Comparison of ENCODE assay signal across 1 cellular context in the genomic region with DNA sequence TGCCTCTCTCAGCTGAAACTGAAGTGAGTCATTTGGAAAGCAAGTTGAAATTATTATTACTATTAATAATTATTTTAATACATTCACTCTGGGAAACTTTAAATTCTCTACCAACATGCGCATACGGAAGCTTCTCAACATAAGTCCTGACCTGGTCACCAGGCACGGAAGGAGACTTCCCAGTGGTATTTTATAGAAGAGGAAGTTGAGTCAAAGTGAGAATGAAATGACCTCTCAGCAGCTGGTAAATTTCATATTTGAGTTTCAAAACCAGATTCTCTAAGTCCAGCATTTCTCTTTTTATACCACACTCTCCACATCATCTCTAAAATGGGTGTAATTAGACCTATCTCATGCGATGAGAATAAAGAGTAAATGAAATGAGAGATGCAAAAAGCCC.
TF ChIP-seq lines count a peak whose summit lies in the region.

No MANE protein-coding gene starts in this region.

TF ChIP-seq in GM12878, 131 proteins besides CTCF, POLR2A, EP300 and RAD21 (continued from another document and continues in another):
- TF ChIP-seq, protein P1, sequence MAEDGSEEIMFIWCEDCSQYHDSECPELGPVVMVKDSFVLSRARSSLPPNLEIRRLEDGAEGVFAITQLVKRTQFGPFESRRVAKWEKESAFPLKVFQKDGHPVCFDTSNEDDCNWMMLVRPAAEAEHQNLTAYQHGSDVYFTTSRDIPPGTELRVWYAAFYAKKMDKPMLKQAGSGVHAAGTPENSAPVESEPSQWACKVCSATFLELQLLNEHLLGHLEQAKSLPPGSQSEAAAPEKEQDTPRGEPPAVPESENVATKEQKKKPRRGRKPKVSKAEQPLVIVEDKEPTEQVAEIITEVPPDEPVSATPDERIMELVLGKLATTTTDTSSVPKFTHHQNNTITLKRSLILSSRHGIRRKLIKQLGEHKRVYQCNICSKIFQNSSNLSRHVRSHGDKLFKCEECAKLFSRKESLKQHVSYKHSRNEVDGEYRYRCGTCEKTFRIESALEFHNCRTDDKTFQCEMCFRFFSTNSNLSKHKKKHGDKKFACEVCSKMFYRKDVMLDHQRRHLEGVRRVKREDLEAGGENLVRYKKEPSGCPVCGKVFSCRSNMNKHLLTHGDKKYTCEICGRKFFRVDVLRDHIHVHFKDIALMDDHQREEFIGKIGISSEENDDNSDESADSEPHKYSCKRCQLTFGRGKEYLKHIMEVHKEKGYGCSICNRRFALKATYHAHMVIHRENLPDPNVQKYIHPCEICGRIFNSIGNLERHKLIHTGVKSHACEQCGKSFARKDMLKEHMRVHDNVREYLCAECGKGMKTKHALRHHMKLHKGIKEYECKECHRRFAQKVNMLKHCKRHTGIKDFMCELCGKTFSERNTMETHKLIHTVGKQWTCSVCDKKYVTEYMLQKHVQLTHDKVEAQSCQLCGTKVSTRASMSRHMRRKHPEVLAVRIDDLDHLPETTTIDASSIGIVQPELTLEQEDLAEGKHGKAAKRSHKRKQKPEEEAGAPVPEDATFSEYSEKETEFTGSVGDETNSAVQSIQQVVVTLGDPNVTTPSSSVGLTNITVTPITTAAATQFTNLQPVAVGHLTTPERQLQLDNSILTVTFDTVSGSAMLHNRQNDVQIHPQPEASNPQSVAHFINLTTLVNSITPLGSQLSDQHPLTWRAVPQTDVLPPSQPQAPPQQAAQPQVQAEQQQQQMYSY (CRISPR knock-in tag; IDR thresholded peaks at IDR 0.05): no peak
- TF ChIP-seq NFYA (IDR thresholded peaks at IDR 0.05; ENCODE audit: borderline replicate concordance, low read depth, low read length) (no peak), NFIC (IDR thresholded peaks at IDR 0.05; ENCODE audit: low read depth, low read length) (peak; percentile 90; the same call in 1 of the 2 replicates), ETV6 (conservative IDR thresholded peaks at IDR 0.05 in 1 of 2, IDR thresholded peaks at IDR 0.05 in 1 of 2; ENCODE audit: borderline replicate concordance in 1 of 2, low read depth in 1 of 2) (peak in 1 of 2 experiments; percentile 95; a peak in 2 of 4 replicates), ATF7 (IDR thresholded peaks at IDR 0.05; ENCODE audit: low read depth) (no peak), SREBF2 (IDR thresholded peaks at IDR 0.05; ENCODE audit: low read length) (no peak), CBFB (IDR thresholded peaks at IDR 0.05; ENCODE audit: low read depth) (0 out of 2 replicates have a peak, but pooled peaks have one; percentile 26), FOXM1 (IDR thresholded peaks at IDR 0.05; ENCODE audit: low read depth, low read length) (peak; percentile 85; the same call in 1 of the 2 replicates), RBBP5 (conservative IDR thresholded peaks at IDR 0.05) (no peak), ZBED1 (IDR thresholded peaks at IDR 0.05; ENCODE audit: borderline replicate concordance) (no peak), IKZF2 (IDR thresholded peaks at IDR 0.05) (peak; percentile 47 to 51), TCF3 (IDR thresholded peaks at IDR 0.05; ENCODE audit: borderline replicate concordance, insufficient read depth, low read depth, low read length) (0 out of 2 replicates have a peak, but pooled peaks have one; percentile 30), RUNX3 (IDR thresholded peaks at IDR 0.05; ENCODE audit: low read length) (peak; percentile 79), ZNF622 (IDR thresholded peaks at IDR 0.05) (no peak), ZBTB40 (IDR thresholded peaks at IDR 0.05; ENCODE audit: borderline replicate concordance) (no peak), JUNB (IDR thresholded peaks at IDR 0.05) (peak; percentile 92), MAX (IDR thresholded peaks at IDR 0.05; ENCODE audit: low read depth, low read length) (no peak), EED (IDR thresholded peaks at IDR 0.05; ENCODE audit: low read depth) (0 out of 2 replicates have a peak, but pooled peaks have one; percentile 27), NR2F1 (conservative IDR thresholded peaks at IDR 0.05) (peak; percentile 41; the same call in 1 of the 2 replicates), ASH2L (IDR thresholded peaks at IDR 0.05; ENCODE audit: borderline replicate concordance, low read depth) (no peak), KLF5 (IDR thresholded peaks at IDR 0.05; ENCODE audit: partially characterized antibody) (no peak), TCF7 (IDR thresholded peaks at IDR 0.05; ENCODE audit: borderline replicate concordance) (0 out of 2 replicates have a peak, but pooled peaks have one; percentile 10), TCF12 (IDR thresholded peaks at IDR 0.05; ENCODE audit: low read depth, low read length) (peak; percentile 79), ZZZ3 (IDR thresholded peaks at IDR 0.05; ENCODE audit: control insufficient read depth, insufficient read length, low read depth) (no peak), ZBTB4 (CRISPR knock-in tag; IDR thresholded peaks at IDR 0.05) (no peak), MEF2B (IDR thresholded peaks at IDR 0.05; ENCODE audit: partially characterized antibody, poor library complexity, severe bottlenecking) (peak; percentile 36), TBL1XR1 (IDR thresholded peaks at IDR 0.05; ENCODE audit: low read depth, low read length) (no peak), IKZF1 (conservative IDR thresholded peaks at IDR 0.05) (peak; percentile 49), TAF1 (IDR thresholded peaks at IDR 0.05; ENCODE audit: borderline replicate concordance, low read depth, low read length) (no peak), REST (IDR thresholded peaks at IDR 0.05; ENCODE audit: low read depth, low read length) (no peak), ATF3 (IDR thresholded peaks at IDR 0.05; ENCODE audit: borderline replicate concordance, extremely low read depth, low read depth, low read length) (no peak), PKNOX1 (IDR thresholded peaks at IDR 0.05) (no peak), SPI1 (IDR thresholded peaks at IDR 0.05; ENCODE audit: borderline replicate concordance, insufficient read depth, low read depth, low read length) (peak; percentile 50; the same call in 1 of the 2 replicates), CREM (IDR thresholded peaks at IDR 0.05; ENCODE audit: low read depth) (peak; percentile 63), ZNF274 (IDR thresholded peaks at IDR 0.05; ENCODE audit: insufficient read depth, insufficient read length) (no peak), CBX3 (IDR thresholded peaks at IDR 0.05; ENCODE audit: borderline replicate concordance, low read depth) (no peak), FOXK2 (IDR thresholded peaks at IDR 0.05) (no peak), ZNF217 (IDR thresholded peaks at IDR 0.05) (peak; percentile 87; the same call in 1 of the 2 replicates), ZNF384 (IDR thresholded peaks at IDR 0.05; ENCODE audit: borderline replicate concordance, low read depth, low read length) (no peak), PAX5 (IDR thresholded peaks at IDR 0.05; ENCODE audit: borderline replicate concordance, low read depth, low read length) (peak; percentile 88), SKIL (IDR thresholded peaks at IDR 0.05; ENCODE audit: low read depth, poor library complexity, severe bottlenecking) (no peak), BHLHE40 (IDR thresholded peaks at IDR 0.05; ENCODE audit: borderline replicate concordance in 1 of 2, low read depth in 2 of 2, low read length in 1 of 2) (no peak; a peak in 1 of 4 replicates), NR2C2 (IDR thresholded peaks at IDR 0.05; ENCODE audit: borderline replicate concordance, control insufficient read depth, insufficient read length, low read depth) (no peak)
